In genomic region chr21:26732442-26733221, GRCh38 we compare ENCODE assay signal across 8 cellular contexts.
DNase-seq lines count a peak whose midpoint lies in the region; ATAC-seq and TF ChIP-seq lines count a peak whose summit lies in the region.

No MANE protein-coding gene starts in this region.

- no peak overlapping the region for H3K27ac Mint-ChIP-seq in immature natural killer cell

- TF ChIP-seq CTCF in GM06990 (IDR thresholded peaks at IDR 0.05; ENCODE audit: insufficient read depth, low read length, poor library complexity, severe bottlenecking) (peak; percentile 35), KMS-11 (conservative IDR thresholded peaks at IDR 0.05; ENCODE audit: low read depth, low read length) (peak; percentile 60), astrocyte of the cerebellum (IDR thresholded peaks at IDR 0.05; ENCODE audit: low read depth, low read length, missing control alignments) (peak; percentile 58)

- no peaks in the 10 kb centered on the region for H3K79me2 ChIP-seq in KMS-11 (ENCODE audit: insufficient read depth, low read depth)

- H3K36me3 ChIP-seq in GM06990 (ENCODE audit: control insufficient read depth, insufficient read depth, low read length) (no peaks in the 10 kb centered on the region), KMS-11 (ENCODE audit: insufficient read depth) (no peaks in the 10 kb centered on the region)

- H3K4me3 Mint-ChIP-seq in immature natural killer cell = no peak overlapping the region

- in situ Hi-C loops in astrocyte of the cerebellum (cut with HindIII; ENCODE audit: low sequenced_read_pairs) = no loop called here

- ATAC-seq in HG03108 (IDR thresholded peaks at IDR 0.05; ENCODE audit: unreplicated experiment) = no peak

- no peak for DNase-seq in GM06990 (ENCODE audit: extremely low read depth, insufficient read length)
- peak; percentile 32 for DNase-seq in astrocyte of the cerebellum (ENCODE audit: low read depth)
- DNase-seq in immature natural killer cell = peak in 2 of 3 donors; percentile 14 to 17
- DNase-seq in stimulated activated CD4-positive, alpha-beta T cell treated with anti-CD3 and anti-CD28 coated beads, Interleukin-12 subunit alpha, Interleukin-12 subunit beta, amount 100 ng/mL, for 48 hours (ENCODE audit: low read depth in 2 of 3, low spot score in 1 of 3) = peak in 2 of 3 donors; percentile 13 to 32
- no peak for DNase-seq in T-helper 9 cell
- DNase-seq in DMS153 treated with DMSO at 0.1 percent for 48 hours (lab: John Stamatoyannopoulos, UW; ENCODE audit: unreplicated experiment) = no peak

- no peak overlapping the region for H3K9ac ChIP-seq in KMS-11

- no peaks in the 10 kb centered on the region for H3K36me3 Mint-ChIP-seq in immature natural killer cell

- no peak overlapping the region for H2AFZ ChIP-seq in KMS-11 (ENCODE audit: low read depth)

- no peak overlapping the region for H3K27ac ChIP-seq in KMS-11

- H3K27me3 ChIP-seq in GM06990 (replicated peaks; ENCODE audit: control insufficient read depth, insufficient read depth, low read length) (no peaks in the 10 kb centered on the region), KMS-11 (ENCODE audit: insufficient read depth, low read depth) (no peaks in the 10 kb centered on the region)

- no peaks in the 10 kb centered on the region for H3K4me1 ChIP-seq in KMS-11 (ENCODE audit: low read depth, poor library complexity, severe bottlenecking)

- H3K9me3 Mint-ChIP-seq in immature natural killer cell = no peaks in the 10 kb centered on the region

- peaks cover 0 to 2% (median 0%) of the 10 kb centered on the region in 3 donors for H3K27me3 Mint-ChIP-seq in immature natural killer cell (ENCODE audit: low read depth in 3 of 3)

- H3K4me3 ChIP-seq in GM06990 (replicated peaks; ENCODE audit: low read depth, low read length) = no peak overlapping the region
- H3K4me3 ChIP-seq in KMS-11 (IDR thresholded peaks at IDR 0.05; ENCODE audit: insufficient read depth, low read depth, low read length) = no peak overlapping the region
- H3K4me3 ChIP-seq in astrocyte of the cerebellum (ENCODE audit: low read depth, low read length) = no peak overlapping the region

- H3K4me1 Mint-ChIP-seq in immature natural killer cell = peaks cover 6 to 12% of the 10 kb centered on the region in 2 donors

- no peak overlapping the region for H3K4me2 ChIP-seq in KMS-11

- no peaks in the 10 kb centered on the region for H4K20me1 ChIP-seq in KMS-11 (ENCODE audit: insufficient read depth)

Comparison
In these comparisons a context has a peak if more than half of its experiments do, and no peak if none do; other contexts are left out.
1. DNase-seq: peak in astrocyte of the cerebellum (single experiment), immature natural killer cell (2 of 3) and stimulated activated CD4-positive, alpha-beta T cell treated with anti-CD3 and anti-CD28 coated beads, Interleukin-12 subunit alpha, Interleukin-12 subunit beta, amount 100 ng/mL, for 48 hours (2 of 3); none in GM06990 (single experiment), T-helper 9 cell (single experiment) and DMS153 treated with DMSO at 0.1 percent for 48 hours (single experiment).
2. Peak in every context shown above with its lines, with median percentiles within 50 percentile points of each other: CTCF ChIP-seq.